29 cellular contexts compared by ENCODE assay signal in genomic region chr11:122395282-122395681, GRCh38.
"Had no signal": no experiment of that assay in that cellular context is flagged by ENCODE, and none has a peak within 500 bp of the region (broad histone marks: within the 10 kb centered on the region; RNA-seq: fewer than 3 reads in every experiment).

No MANE protein-coding gene starts in this region.

- H3K4me3 ChIP-seq: ascending aorta, cardiac muscle cell had no signal

- H3K36me3 ChIP-seq: ascending aorta, cardiac muscle cell had no signal

- H3K27me3 ChIP-seq: ascending aorta, cardiac muscle cell had no signal

- DNase-seq: activated B cell treated with CpG ODN at 0.5 μM for 24 hours; activated CD4-positive, alpha-beta memory T cell treated with anti-CD3 and anti-CD28 coated beads for 36 hours; activated CD4-positive, alpha-beta T cell treated with anti-CD3 and anti-CD28 coated beads for 4 hours; activated CD4-positive, alpha-beta T cell treated with anti-CD3 and anti-CD28 coated beads, Interleukin-2, amount 10 ng/mL, durations not matched to agents 24 days and 14 days; activated CD4-positive, alpha-beta T cell treated with anti-CD3 and anti-CD28 coated beads, Interleukin-2, amount 50 U/mL, for 1 hour; activated CD4-positive, alpha-beta T cell treated with anti-CD3 and anti-CD28 coated beads, Interleukin-2, amount 50 U/mL, for 4 hours; activated CD4-positive, CD25-positive, alpha-beta regulatory T cell treated with anti-CD3 and anti-CD28 coated beads, Interleukin-2, amount 50 U/mL, for 72 hours; activated CD8-positive, alpha-beta memory T cell treated with anti-CD3 and anti-CD28 coated beads, Interleukin-2, amount 50 U/mL, for 4 hours; activated CD8-positive, alpha-beta T cell treated with anti-CD3 and anti-CD28 coated beads for 36 hours; activated effector memory CD4-positive, alpha-beta T cell treated with Interleukin-2 at 50 U/mL for 16 hours; activated gamma-delta T cell; activated naive CD4-positive, alpha-beta T cell treated with anti-CD3 and anti-CD28 coated beads, Interleukin-2, amount 10 ng/mL, durations not matched to agents 7 days and 5 days; activated naive CD4-positive, alpha-beta T cell treated with Interleukin-2 at 50 U/mL for 16 hours; activated naive CD8-positive, alpha-beta T cell treated with anti-CD3 and anti-CD28 coated beads, Interleukin-2, amount 10 ng/mL, durations not matched to agents 7 days and 5 days; activated naive CD8-positive, alpha-beta T cell treated with anti-CD3 and anti-CD28 coated beads, Interleukin-2, amount 50 U/mL, for 24 hours; activated T-cell treated with anti-CD3 and anti-CD28 coated beads for 4 hours; activated T-cell treated with anti-CD3 and anti-CD28 coated beads, Interleukin-2, amount 50 U/mL, for 1 hour; activated T-cell treated with anti-CD3 and anti-CD28 coated beads, Interleukin-2, amount 50 U/mL, for 4 hours; amygdala; anterior cingulate cortex; caudate nucleus; cerebellar nuclear complex; T-helper 2 cell; T-helper 9 cell had no signal

- H3K27ac ChIP-seq: ascending aorta, cardiac muscle cell, VCaP had no signal

- FAIRE-seq: bronchial epithelial cell, TTC549 had no signal

- H3K4me1 ChIP-seq: ascending aorta had no signal

- H3K9me3 ChIP-seq: ascending aorta had no signal

- ATAC-seq: activated CD8-positive, alpha-beta T cell treated with anti-CD3 and anti-CD28 coated beads for 36 hours; activated naive CD8-positive, alpha-beta T cell treated with anti-CD3 and anti-CD28 coated beads, Interleukin-2, amount 50 U/mL, for 24 hours; activated T-cell treated with anti-CD3 and anti-CD28 coated beads, Interleukin-2, amount 50 U/mL, for 4 hours had no signal
